Comparison of ENCODE assay signal across 12 cellular contexts in genomic region chr12:23083267-23083666, GRCh38.
DNase-seq lines count a peak whose midpoint lies in the region; ATAC-seq and TF ChIP-seq lines count a peak whose summit lies in the region.
"Had no signal": no experiment of that assay in that cellular context is flagged by ENCODE, and none has a peak within 500 bp of the region (broad histone marks: within the 10 kb centered on the region; RNA-seq: fewer than 3 reads in every experiment).

No MANE protein-coding gene starts in this region.

- H3K79me2 ChIP-seq in hepatocyte (no peaks in the 10 kb centered on the region), neural progenitor cell (ENCODE audit: low read depth) (no peaks in the 10 kb centered on the region)

- POLR2A ChIA-PET in GM10248 (lab: Yijun Ruan, JAX), result no interaction called here

- ATAC-seq in GM18508 (IDR thresholded peaks at IDR 0.05; ENCODE audit: insufficient read depth, unreplicated experiment), result peak; percentile 74
- peak; percentile 84 for ATAC-seq in HG02759 (IDR thresholded peaks at IDR 0.05; ENCODE audit: unreplicated experiment)
- ATAC-seq: naive thymus-derived CD8-positive, alpha-beta T cell had no signal

- peaks cover 81% of the 10 kb centered on the region for H3K36me3 Mint-ChIP-seq in endodermal cell (ENCODE audit: low read depth)
- H3K36me3 Mint-ChIP-seq in neural progenitor cell, result no peaks in the 10 kb centered on the region
- H3K36me3 Mint-ChIP-seq: naive thymus-derived CD8-positive, alpha-beta T cell had no signal

- H3K4me3 ChIP-seq in hepatocyte (no peak overlapping the region), endodermal cell (ENCODE audit: low read length) (no peak overlapping the region), neural progenitor cell (no peak overlapping the region)

- H3K4me2 ChIP-seq in hepatocyte (no peak overlapping the region), neural progenitor cell (no peak overlapping the region)

- H3K4me1 Mint-ChIP-seq in endodermal cell, result no peaks in the 10 kb centered on the region
- no peaks in the 10 kb centered on the region for H3K4me1 Mint-ChIP-seq in neural progenitor cell
- H3K4me1 Mint-ChIP-seq: naive thymus-derived CD8-positive, alpha-beta T cell had no signal

- CTCF ChIA-PET in GM10248 (lab: Yijun Ruan, JAX), result interaction anchor here (1.0 to 1.2 kb wide), 3 partner anchors 8 to 18 kb away, joined by 3 to 4 read pairs (median 3); no protein-coding TSS in a partner anchor

- DNase-seq in NCI-H524 treated with DMSO at 0.1 percent for 48 hours (lab: John Stamatoyannopoulos, UW) (peak; percentile 87), hepatocyte (ENCODE audit: low spot score) (peak; percentile 12), endodermal cell (no peak), SIG-M5 treated with dmso at 0.1 percent for 504 hours (lab: John Stamatoyannopoulos, UW; ENCODE audit: unreplicated experiment) (no peak), neural progenitor cell (ENCODE audit: low spot score) (no peak), GM10248 (ENCODE audit: extremely low spot score) (no peak)
- DNase-seq: activated T-cell treated with anti-CD3 and anti-CD28 coated beads, Interleukin-2, amount 50 U/mL, for 1 hour; erythroblast; naive thymus-derived CD8-positive, alpha-beta T cell had no signal

- H4K20me1 ChIP-seq in hepatocyte (ENCODE audit: insufficient read depth, poor library complexity, severe bottlenecking) (no peaks in the 10 kb centered on the region), neural progenitor cell (ENCODE audit: low read depth) (no peaks in the 10 kb centered on the region)

- H3K27me3 ChIP-seq in hepatocyte, result no peaks in the 10 kb centered on the region
- no peaks in the 10 kb centered on the region for H3K27me3 ChIP-seq in endodermal cell (ENCODE audit: control insufficient read depth, insufficient read depth, low read length, poor library complexity, severe bottlenecking)
- no peaks in the 10 kb centered on the region for H3K27me3 ChIP-seq in neural progenitor cell

- H3K36me3 ChIP-seq in hepatocyte (replicated peaks; ENCODE audit: insufficient read depth, low read depth), result no peaks in the 10 kb centered on the region
- peaks cover 94% of the 10 kb centered on the region for H3K36me3 ChIP-seq in endodermal cell (ENCODE audit: control insufficient read depth, insufficient read depth, low read length)
- H3K36me3 ChIP-seq in neural progenitor cell, result no peaks in the 10 kb centered on the region

- H3K4me1 ChIP-seq in hepatocyte (ENCODE audit: insufficient read depth) (no peaks in the 10 kb centered on the region), endodermal cell (ENCODE audit: control insufficient read depth, insufficient read depth, low read length) (no peaks in the 10 kb centered on the region), neural progenitor cell (no peaks in the 10 kb centered on the region)

- H3K9me3 Mint-ChIP-seq in endodermal cell (peaks cover 8% of the 10 kb centered on the region), neural progenitor cell (no peaks in the 10 kb centered on the region)

- no peaks in the 10 kb centered on the region for H3K9me2 ChIP-seq in hepatocyte (replicated peaks; ENCODE audit: insufficient read depth)

- H3K27me3 Mint-ChIP-seq in endodermal cell (ENCODE audit: insufficient read depth) (no peaks in the 10 kb centered on the region), neural progenitor cell (ENCODE audit: insufficient read depth, low read depth) (peaks cover 4% of the 10 kb centered on the region)
- H3K27me3 Mint-ChIP-seq: naive thymus-derived CD8-positive, alpha-beta T cell had no signal

- H3K9me3 ChIP-seq in hepatocyte (ENCODE audit: low read depth) (no peaks in the 10 kb centered on the region), endodermal cell (ENCODE audit: control insufficient read depth, low read length) (peaks cover 24% of the 10 kb centered on the region), neural progenitor cell (ENCODE audit: low read depth) (no peaks in the 10 kb centered on the region)

- no peak overlapping the region for H3K9ac ChIP-seq in endodermal cell (ENCODE audit: extremely low read depth, low read length, poor library complexity, severe bottlenecking)
- H3K9ac ChIP-seq in neural progenitor cell, result no peak overlapping the region

- WGBS in hepatocyte (ENCODE audit: low lambda C conversion rate, missing lambda C conversion rate), result 34% methylated on average over 2 of the region's 2 CpGs
- 95 to 100% methylated on average over 2 of the region's 2 CpGs for WGBS in endodermal cell (ENCODE audit: insufficient coverage in 1 of 2, insufficient read length in 1 of 2), 2 experiments

- no peak overlapping the region for H2AFZ ChIP-seq in hepatocyte
- H2AFZ ChIP-seq in neural progenitor cell (replicated peaks), result no peak overlapping the region

- no peak overlapping the region for H3K27ac Mint-ChIP-seq in endodermal cell
- H3K27ac Mint-ChIP-seq in neural progenitor cell, result no peak overlapping the region
- H3K27ac Mint-ChIP-seq: naive thymus-derived CD8-positive, alpha-beta T cell had no signal

- H3K4me3 Mint-ChIP-seq in endodermal cell, result no peak overlapping the region
- no peak overlapping the region for H3K4me3 Mint-ChIP-seq in neural progenitor cell
- H3K4me3 Mint-ChIP-seq: naive thymus-derived CD8-positive, alpha-beta T cell had no signal

- TF ChIP-seq CTCF in hepatocyte (IDR thresholded peaks at IDR 0.05; ENCODE audit: poor library complexity) (no peak), endodermal cell (conservative IDR thresholded peaks at IDR 0.05) (no peak), neural progenitor cell (IDR thresholded peaks at IDR 0.05) (no peak), GM10248 (IDR thresholded peaks at IDR 0.05; ENCODE audit: control extremely low read depth, extremely low read depth, low read depth, missing control alignments) (no peak)

- no peak overlapping the region for H3K27ac ChIP-seq in hepatocyte
- no peak overlapping the region for H3K27ac ChIP-seq in endodermal cell (ENCODE audit: low read depth, low read length)
- no peak overlapping the region for H3K27ac ChIP-seq in neural progenitor cell
- H3K27ac ChIP-seq: HL-60 had no signal

- no peaks in the 10 kb centered on the region for H3F3A ChIP-seq in neural progenitor cell (ENCODE audit: low read depth)

Comparison
In these comparisons a context has a peak if more than half of its experiments do, and no peak if none do; other contexts are left out.
1. DNase-seq: peak in NCI-H524 treated with DMSO at 0.1 percent for 48 hours (single experiment) and hepatocyte (single experiment); none in endodermal cell (single experiment), SIG-M5 treated with dmso at 0.1 percent for 504 hours (single experiment), neural progenitor cell (single experiment) and GM10248 (single experiment).